1 cellular context compared by ENCODE assay signal in the genomic region with DNA sequence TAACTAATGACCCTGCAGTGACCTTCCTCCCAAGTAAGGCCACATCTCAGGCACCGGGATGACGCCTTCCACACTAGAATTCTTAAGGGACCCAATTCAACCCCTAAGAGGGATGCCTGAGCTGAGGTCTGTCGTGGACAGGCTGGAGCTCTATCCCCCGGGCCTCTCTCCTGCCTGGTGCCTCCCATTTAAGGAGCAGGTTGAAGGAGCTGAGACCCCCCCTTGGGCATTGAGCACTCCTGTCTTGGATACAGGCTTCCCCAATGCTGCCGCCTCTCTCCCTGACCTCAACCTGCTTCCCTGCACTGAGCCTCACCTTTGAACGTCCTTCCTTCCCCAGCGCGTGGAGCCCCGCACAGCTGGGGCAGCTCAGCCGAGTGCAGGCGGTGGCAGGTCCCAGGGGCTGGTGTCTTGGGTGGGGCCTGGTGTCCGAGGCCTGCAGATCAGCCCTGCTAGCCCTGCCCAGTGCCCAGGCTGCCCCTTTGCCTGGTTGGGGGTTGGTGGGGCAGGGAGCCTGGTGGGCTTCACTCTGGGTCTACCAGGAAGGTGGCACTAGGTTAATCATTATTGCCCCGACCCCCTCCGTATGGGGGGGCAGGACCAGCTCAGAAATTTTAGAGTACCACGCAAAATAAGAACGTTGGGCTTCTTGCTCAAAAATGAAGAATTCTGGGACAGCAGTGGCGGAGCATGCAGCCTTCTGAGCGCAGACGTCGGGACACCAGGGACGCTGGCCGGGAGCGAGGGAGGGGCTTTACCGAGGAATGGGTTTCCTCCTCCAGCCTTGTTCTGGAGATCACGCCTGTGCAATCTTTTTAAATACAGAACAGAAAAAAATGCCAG.
TF ChIP-seq lines count a peak whose summit lies in the region.

No MANE protein-coding gene starts in this region.

TF ChIP-seq in WTC11, 78 proteins besides CTCF, POLR2A, EP300 and RAD21 (continued from another document):
- TF ChIP-seq ZNF425 (CRISPR knock-in tag; conservative IDR thresholded peaks at IDR 0.05) (no peak), CREB1 (CRISPR knock-in tag; IDR thresholded peaks at IDR 0.05) (no peak), JAZF1 (CRISPR knock-in tag; IDR thresholded peaks at IDR 0.05) (no peak), NFATC4 (CRISPR knock-in tag; IDR thresholded peaks at IDR 0.05) (no peak), CREM (CRISPR knock-in tag; IDR thresholded peaks at IDR 0.05) (no peak), ATF1 (CRISPR knock-in tag; IDR thresholded peaks at IDR 0.05) (no peak), FOXJ3 (CRISPR knock-in tag; IDR thresholded peaks at IDR 0.05; ENCODE audit: borderline replicate concordance) (no peak), SP1 (CRISPR knock-in tag; conservative IDR thresholded peaks at IDR 0.05) (no peak)
- TF ChIP-seq, protein P1, sequence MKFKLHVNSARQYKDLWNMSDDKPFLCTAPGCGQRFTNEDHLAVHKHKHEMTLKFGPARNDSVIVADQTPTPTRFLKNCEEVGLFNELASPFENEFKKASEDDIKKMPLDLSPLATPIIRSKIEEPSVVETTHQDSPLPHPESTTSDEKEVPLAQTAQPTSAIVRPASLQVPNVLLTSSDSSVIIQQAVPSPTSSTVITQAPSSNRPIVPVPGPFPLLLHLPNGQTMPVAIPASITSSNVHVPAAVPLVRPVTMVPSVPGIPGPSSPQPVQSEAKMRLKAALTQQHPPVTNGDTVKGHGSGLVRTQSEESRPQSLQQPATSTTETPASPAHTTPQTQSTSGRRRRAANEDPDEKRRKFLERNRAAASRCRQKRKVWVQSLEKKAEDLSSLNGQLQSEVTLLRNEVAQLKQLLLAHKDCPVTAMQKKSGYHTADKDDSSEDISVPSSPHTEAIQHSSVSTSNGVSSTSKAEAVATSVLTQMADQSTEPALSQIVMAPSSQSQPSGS (CRISPR knock-in tag; IDR thresholded peaks at IDR 0.05; ENCODE audit: borderline replicate concordance, low read depth) = no peak
- TF ChIP-seq, protein P2, sequence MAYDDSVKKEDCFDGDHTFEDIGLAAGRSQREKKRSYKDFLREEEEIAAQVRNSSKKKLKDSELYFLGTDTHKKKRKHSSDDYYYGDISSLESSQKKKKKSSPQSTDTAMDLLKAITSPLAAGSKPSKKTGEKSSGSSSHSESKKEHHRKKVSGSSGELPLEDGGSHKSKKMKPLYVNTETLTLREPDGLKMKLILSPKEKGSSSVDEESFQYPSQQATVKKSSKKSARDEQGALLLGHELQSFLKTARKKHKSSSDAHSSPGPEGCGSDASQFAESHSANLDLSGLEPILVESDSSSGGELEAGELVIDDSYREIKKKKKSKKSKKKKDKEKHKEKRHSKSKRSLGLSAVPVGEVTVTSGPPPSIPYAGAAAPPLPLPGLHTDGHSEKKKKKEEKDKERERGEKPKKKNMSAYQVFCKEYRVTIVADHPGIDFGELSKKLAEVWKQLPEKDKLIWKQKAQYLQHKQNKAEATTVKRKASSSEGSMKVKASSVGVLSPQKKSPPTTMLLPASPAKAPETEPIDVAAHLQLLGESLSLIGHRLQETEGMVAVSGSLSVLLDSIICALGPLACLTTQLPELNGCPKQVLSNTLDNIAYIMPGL (CRISPR knock-in tag; IDR thresholded peaks at IDR 0.05) = no peak
- TF ChIP-seq, protein P3, sequence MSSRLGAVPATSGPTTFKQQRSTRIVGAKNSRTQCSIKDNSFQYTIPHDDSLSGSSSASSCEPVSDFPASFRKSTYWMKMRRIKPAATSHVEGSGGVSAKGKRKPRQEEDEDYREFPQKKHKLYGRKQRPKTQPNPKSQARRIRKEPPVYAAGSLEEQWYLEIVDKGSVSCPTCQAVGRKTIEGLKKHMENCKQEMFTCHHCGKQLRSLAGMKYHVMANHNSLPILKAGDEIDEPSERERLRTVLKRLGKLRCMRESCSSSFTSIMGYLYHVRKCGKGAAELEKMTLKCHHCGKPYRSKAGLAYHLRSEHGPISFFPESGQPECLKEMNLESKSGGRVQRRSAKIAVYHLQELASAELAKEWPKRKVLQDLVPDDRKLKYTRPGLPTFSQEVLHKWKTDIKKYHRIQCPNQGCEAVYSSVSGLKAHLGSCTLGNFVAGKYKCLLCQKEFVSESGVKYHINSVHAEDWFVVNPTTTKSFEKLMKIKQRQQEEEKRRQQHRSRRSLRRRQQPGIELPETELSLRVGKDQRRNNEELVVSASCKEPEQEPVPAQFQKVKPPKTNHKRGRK (CRISPR knock-in tag; IDR thresholded peaks at IDR 0.05; ENCODE audit: borderline replicate concordance) = no peak
